9 cellular contexts compared by ENCODE assay signal in the genomic region with DNA sequence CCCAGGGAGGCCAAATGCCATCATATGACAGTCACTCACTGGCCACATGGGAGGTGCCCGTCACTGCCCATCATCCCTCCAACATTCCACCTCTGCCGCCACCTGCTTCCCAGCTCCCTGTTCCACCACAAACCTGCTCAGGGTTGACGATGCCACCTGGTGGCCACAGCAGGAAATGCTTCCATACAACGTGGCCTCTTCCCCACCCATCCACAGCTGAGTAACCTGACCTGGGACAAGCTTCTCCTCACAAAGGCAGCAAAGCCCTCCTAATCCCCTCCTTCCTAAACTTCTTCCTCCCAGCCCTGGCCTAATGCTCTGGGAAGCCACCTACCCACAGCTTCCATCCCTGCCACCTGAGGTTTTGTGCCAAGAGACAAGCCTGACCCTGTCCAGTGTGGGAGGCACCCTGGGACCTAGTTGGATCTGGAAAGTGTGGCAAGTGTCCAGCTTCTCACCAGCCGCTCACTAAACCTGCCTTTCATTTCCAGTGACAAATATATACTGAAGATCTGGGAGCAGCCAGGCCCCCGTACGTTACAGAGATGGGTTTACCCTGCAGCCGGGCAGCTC. TPM values are rescaled to one million over a fixed set of nuclear protein-coding genes. Genes with fewer than 3 reads are reported as not detected.
A peak's percentile ranks its signal among the peaks of the same experiment; 100 is the strongest.
DNase-seq lines count a peak whose midpoint lies in the region; ATAC-seq and TF ChIP-seq lines count a peak whose summit lies in the region.
"Had no signal": no experiment of that assay in that cellular context is flagged by ENCODE, and none has a peak within 500 bp of the region (broad histone marks: within the 10 kb centered on the region; RNA-seq: fewer than 3 reads in every experiment).

No MANE protein-coding gene starts in this region.

- TF ChIP-seq POLR2A in spleen (IDR thresholded peaks at IDR 0.05), result no peak

- TF ChIP-seq CTCF in AG09309 (IDR thresholded peaks at IDR 0.05; ENCODE audit: control insufficient read depth, insufficient read depth, low read depth, low read length, missing control alignments) (peak; percentile 67), GM10248 (IDR thresholded peaks at IDR 0.05; ENCODE audit: control extremely low read depth, extremely low read depth, low read depth, missing control alignments) (peak; percentile 55), RWPE2 (IDR thresholded peaks at IDR 0.05; ENCODE audit: poor library complexity, severe bottlenecking) (peak; percentile 69), spleen (IDR thresholded peaks at IDR 0.05 in 8 of 11, conservative IDR thresholded peaks at IDR 0.05 in 3 of 11) (peak in 6 of 11 experiments; percentile 34 to 47 (median 43))

- H3K9me3 ChIP-seq in RWPE2 (ENCODE audit: severe bottlenecking) (no peaks in the 10 kb centered on the region), spleen (peaks cover 0 to 19% (median 14%) of the 10 kb centered on the region in 8 donors)

- H3K4me1 ChIP-seq in RWPE2 (ENCODE audit: insufficient read depth, poor library complexity, severe bottlenecking) (peaks cover 14% of the 10 kb centered on the region), spleen (peaks cover 8 to 31% (median 21%) of the 10 kb centered on the region in 6 donors)

- DNase-seq in AG09309 (ENCODE audit: low read depth), result no peak
- no peak for DNase-seq in GM10248 (ENCODE audit: extremely low spot score)
- no peak for DNase-seq in RWPE2 (ENCODE audit: low spot score)
- DNase-seq in spleen, result no peak
- no peak for DNase-seq in hepatic stellate cell (ENCODE audit: low spot score)
- no peak for DNase-seq in retina

- H3K36me3 ChIP-seq in RWPE2 (ENCODE audit: low read depth) (no peaks in the 10 kb centered on the region), spleen (no peaks in the 10 kb centered on the region)

- H3K27ac ChIP-seq in RWPE2 (ENCODE audit: poor library complexity, severe bottlenecking) (no peak overlapping the region), spleen (no peak overlapping the region)

- H3K27me3 ChIP-seq in RWPE2 (ENCODE audit: insufficient read depth, poor library complexity, severe bottlenecking) (peaks cover 20% of the 10 kb centered on the region), spleen (replicated peaks in 1 of 7) (peaks cover 0 to 48% (median 31%) of the 10 kb centered on the region in 7 donors)

- POLR2A ChIA-PET in GM10248 (lab: Yijun Ruan, JAX), result no interaction called here

- 65 to 80% (median 73%) methylated on average over 8 of the region's 8 CpGs for WGBS in spleen, 5 donors

- intact Hi-C loops in spleen (cut with DNase I; ENCODE audit: low total_unique reads), result no loop called here

- CTCF ChIA-PET in GM10248 (lab: Yijun Ruan, JAX), result interaction anchor here (0.7 to 3.8 kb wide), 11 partner anchors 8 to 98 kb away, joined by 3 to 26 read pairs (median 4); no protein-coding TSS in a partner anchor

- H3K4me3 ChIP-seq in AG09309 (ENCODE audit: control insufficient read depth, low read depth, low read length) (no peak overlapping the region), RWPE2 (ENCODE audit: severe bottlenecking) (no peak overlapping the region), spleen (no peak overlapping the region)
- H3K4me3 ChIP-seq: lung had no signal

- ATAC-seq in RWPE2 (ENCODE audit: low read depth), result no peak
- peak; percentile 65 for ATAC-seq in esophagus mucosa
- ATAC-seq in HG02798 (IDR thresholded peaks at IDR 0.05; ENCODE audit: poor library complexity, unreplicated experiment), result no peak

RNA-seq across cellular contexts. Expression of a gene that starts 4.3 kb away (rescaled TPM):
- 51.5 TPM for total RNA-seq in esophagus mucosa
- total RNA-seq in spleen, result 1 to 10 TPM in 5 of 7 donors, under 1 TPM in 2; 0.33 to 3.2 (median 1.3) TPM
- 1 to 10 TPM; 1.1 to 2.8 (median 1.5) TPM for polyA plus RNA-seq in spleen

Comparison
In these comparisons a context has a peak if more than half of its experiments do, and no peak if none do; other contexts are left out.
1. RNA of a gene that starts 4.3 kb away (total RNA-seq): 51.5 TPM in esophagus mucosa (single experiment); 0.33 to 3.2 TPM in spleen; every median in the first group is over 10 times any median in the second.
2. Peak in every context shown above with its lines, with median percentiles within 50 percentile points of each other: CTCF ChIP-seq.